Comparison of ENCODE assay signal across 8 cellular contexts in genomic region chr15:90063733-90064247, GRCh38. TPM values are rescaled to one million over a fixed set of nuclear protein-coding genes. Genes with fewer than 3 reads are reported as not detected.
DNase-seq lines count a peak whose midpoint lies in the region; ATAC-seq lines count a peak whose summit lies in the region.

No MANE protein-coding gene starts in this region.

- H3K9ac ChIP-seq in iPS-15b (ENCODE audit: low read depth, low read length), result peak overlapping the region; percentile 65

- peak; percentile 79 for DNase-seq in KBM-7
- peak; percentile 51 for DNase-seq in UCSD-AML1 (lab: John Stamatoyannopoulos, UW; ENCODE audit: unreplicated experiment)
- DNase-seq in stimulated activated naive B cell treated with anti-CD40 and anti-IgM and Interleukin-4, amounts not matched to agents 10 μg/mL and 1 μg/mL and 100 μg/mL, for 72 hours, result peak; percentile 72
- DNase-seq in naive thymus-derived CD8-positive, alpha-beta T cell, result no peak

- H3K36me3 ChIP-seq in iPS-15b (ENCODE audit: control insufficient read depth, insufficient read depth, low read length), result peaks cover 17% of the 10 kb centered on the region

- H3K4me3 Mint-ChIP-seq in stimulated activated naive B cell treated with anti-CD40 and anti-IgM and Interleukin-4, amounts not matched to agents 10 μg/mL and 1 μg/mL and 100 μg/mL, for 72 hours, result peak overlapping the region; percentile 27 to 61
- no peak overlapping the region for H3K4me3 Mint-ChIP-seq in naive thymus-derived CD8-positive, alpha-beta T cell

- no peak overlapping the region for H3K4me3 ChIP-seq in iPS-15b (ENCODE audit: low read depth, low read length)

- POLR2A ChIA-PET in naive thymus-derived CD8-positive, alpha-beta T cell (lab: Charles Lee), result interaction anchor here (0.6 kb wide), 1 partner anchor 50 kb away, joined by 3 read pairs; no protein-coding TSS in a partner anchor

- peak overlapping the region; percentile 95 for H3K27ac Mint-ChIP-seq in stimulated activated naive B cell treated with anti-CD40 and anti-IgM and Interleukin-4, amounts not matched to agents 10 μg/mL and 1 μg/mL and 100 μg/mL, for 72 hours
- peak overlapping the region in 5 of 10 donors; percentile 66 to 88 (median 79) for H3K27ac Mint-ChIP-seq in naive thymus-derived CD8-positive, alpha-beta T cell

- H3K9me3 Mint-ChIP-seq in stimulated activated naive B cell treated with anti-CD40 and anti-IgM and Interleukin-4, amounts not matched to agents 10 μg/mL and 1 μg/mL and 100 μg/mL, for 72 hours, result no peaks in the 10 kb centered on the region
- no peaks in the 10 kb centered on the region for H3K9me3 Mint-ChIP-seq in naive thymus-derived CD8-positive, alpha-beta T cell

- peaks cover 19 to 21% of the 10 kb centered on the region in 2 donors for H3K36me3 Mint-ChIP-seq in stimulated activated naive B cell treated with anti-CD40 and anti-IgM and Interleukin-4, amounts not matched to agents 10 μg/mL and 1 μg/mL and 100 μg/mL, for 72 hours
- H3K36me3 Mint-ChIP-seq in naive thymus-derived CD8-positive, alpha-beta T cell, result peaks cover 0 to 2% (median 0%) of the 10 kb centered on the region in 3 donors

- peaks cover 24% of the 10 kb centered on the region for H3K4me1 ChIP-seq in iPS-15b (ENCODE audit: control insufficient read depth, insufficient read depth, low read length)

- in situ Hi-C loops in KBM-7 (cut with MboI; ENCODE audit: low pct_unique_long_range_greater_than_20kb, low sequenced_read_pairs), result no loop called here

- ATAC-seq in stimulated activated naive B cell treated with anti-CD40 and anti-IgM and Interleukin-4, amounts not matched to agents 10 μg/mL and 1 μg/mL and 100 μg/mL, for 72 hours (replicated peaks), result peak; percentile 63 to 71
- no peak for ATAC-seq in GM19397 (IDR thresholded peaks at IDR 0.05; ENCODE audit: unreplicated experiment)
- ATAC-seq in HG03175 (IDR thresholded peaks at IDR 0.05; ENCODE audit: unreplicated experiment), result no peak
- ATAC-seq in naive thymus-derived CD8-positive, alpha-beta T cell, result no peak
- no peak for ATAC-seq in GM21786 (IDR thresholded peaks at IDR 0.05; ENCODE audit: unreplicated experiment)

- peaks cover 52 to 67% of the 10 kb centered on the region in 2 donors for H3K4me1 Mint-ChIP-seq in stimulated activated naive B cell treated with anti-CD40 and anti-IgM and Interleukin-4, amounts not matched to agents 10 μg/mL and 1 μg/mL and 100 μg/mL, for 72 hours
- H3K4me1 Mint-ChIP-seq in naive thymus-derived CD8-positive, alpha-beta T cell, result peaks cover 15 to 55% (median 33%) of the 10 kb centered on the region in 4 donors

- no peaks in the 10 kb centered on the region for H3K27me3 ChIP-seq in iPS-15b (ENCODE audit: control insufficient read depth, insufficient read depth, low read length)

- no peaks in the 10 kb centered on the region for H3K9me3 ChIP-seq in iPS-15b (ENCODE audit: control insufficient read depth, insufficient read depth, low read length)

- H3K27me3 Mint-ChIP-seq in stimulated activated naive B cell treated with anti-CD40 and anti-IgM and Interleukin-4, amounts not matched to agents 10 μg/mL and 1 μg/mL and 100 μg/mL, for 72 hours, result no peaks in the 10 kb centered on the region
- no peaks in the 10 kb centered on the region for H3K27me3 Mint-ChIP-seq in naive thymus-derived CD8-positive, alpha-beta T cell

RNA-seq across cellular contexts. Expression of gene IDH2, which starts 38.5 kb away (rescaled TPM):
- total RNA-seq in naive thymus-derived CD8-positive, alpha-beta T cell, result 10 to 100 TPM; 26.9 to 29.6 TPM
- polyA plus RNA-seq in naive thymus-derived CD8-positive, alpha-beta T cell, result 10 to 100 TPM; 71.5 to 97.7 (median 80.1) TPM

Comparison
In these comparisons a context has a peak if more than half of its experiments do, and no peak if none do; other contexts are left out.
1. DNase-seq: peak in KBM-7 (single experiment), UCSD-AML1 (single experiment) and stimulated activated naive B cell treated with anti-CD40 and anti-IgM and Interleukin-4, amounts not matched to agents 10 μg/mL and 1 μg/mL and 100 μg/mL, for 72 hours (single experiment); none in naive thymus-derived CD8-positive, alpha-beta T cell (0 of 10).
2. ATAC-seq: peak in stimulated activated naive B cell treated with anti-CD40 and anti-IgM and Interleukin-4, amounts not matched to agents 10 μg/mL and 1 μg/mL and 100 μg/mL, for 72 hours (2 of 2); none in GM19397 (single experiment), HG03175 (single experiment), naive thymus-derived CD8-positive, alpha-beta T cell (0 of 2) and GM21786 (single experiment).
3. H3K4me3 Mint-ChIP-seq: peak in stimulated activated naive B cell treated with anti-CD40 and anti-IgM and Interleukin-4, amounts not matched to agents 10 μg/mL and 1 μg/mL and 100 μg/mL, for 72 hours (2 of 2); none in naive thymus-derived CD8-positive, alpha-beta T cell (0 of 10).